ENCODE assay signal across 30 cellular contexts in genomic region chr1:83043192-83043591, GRCh38.
"Had no signal": no experiment of that assay in that cellular context is flagged by ENCODE, and none has a peak within 500 bp of the region (broad histone marks: within the 10 kb centered on the region; RNA-seq: fewer than 3 reads in every experiment).

No MANE protein-coding gene starts in this region.

- DNase-seq: activated B cell treated with CpG ODN at 0.5 μM for 24 hours; activated CD4-positive, alpha-beta memory T cell treated with anti-CD3 and anti-CD28 coated beads for 36 hours; activated CD4-positive, alpha-beta T cell treated with anti-CD3 and anti-CD28 coated beads for 4 hours; activated CD4-positive, alpha-beta T cell treated with anti-CD3 and anti-CD28 coated beads, Interleukin-2, amount 10 ng/mL, durations not matched to agents 7 days and 5 days; activated CD4-positive, CD25-positive, alpha-beta regulatory T cell treated with anti-CD3 and anti-CD28 coated beads, Interleukin-2, amount 50 U/mL, for 72 hours; activated CD8-positive, alpha-beta memory T cell treated with anti-CD3 and anti-CD28 coated beads, Interleukin-2, amount 50 U/mL, for 4 hours; activated CD8-positive, alpha-beta T cell treated with anti-CD3 and anti-CD28 coated beads for 36 hours; activated effector memory CD4-positive, alpha-beta T cell treated with anti-CD3 and anti-CD28 coated beads, Interleukin-2, amount 50 U/mL, for 16 hours; activated gamma-delta T cell treated with Interleukin-2 at 50 U/mL for 16 hours; activated naive CD4-positive, alpha-beta T cell; activated naive CD4-positive, alpha-beta T cell treated with anti-CD3 and anti-CD28 coated beads for 36 hours; activated naive CD4-positive, alpha-beta T cell treated with anti-CD3 and anti-CD28 coated beads, Interleukin-2, amount 50 U/mL, for 16 hours; activated naive CD8-positive, alpha-beta T cell treated with anti-CD3 and anti-CD28 coated beads for 36 hours; activated T-cell treated with anti-CD3 and anti-CD28 coated beads for 4 hours; activated T-cell treated with anti-CD3 and anti-CD28 coated beads, Interleukin-2, amount 50 U/mL, for 1 hour; activated T-cell treated with anti-CD3 and anti-CD28 coated beads, Interleukin-2, amount 50 U/mL, for 4 hours; activated T-cell treated with anti-CD3 and anti-CD28 coated beads, Interleukin-2, amount 50 U/mL, for 72 hours; adrenal gland; amniotic stem cell; aorta; body of pancreas; brain microvascular endothelial cell; central memory CD4-positive, alpha-beta T cell; T-helper 1 cell; T-helper 2 cell; T-helper 9 cell had no signal

- ATAC-seq: activated CD8-positive, alpha-beta T cell treated with anti-CD3 and anti-CD28 coated beads for 36 hours; activated naive CD4-positive, alpha-beta T cell treated with anti-CD3 and anti-CD28 coated beads, Interleukin-2, amount 50 U/mL, for 72 hours; activated T-cell treated with anti-CD3 and anti-CD28 coated beads, Interleukin-2, amount 50 U/mL, for 4 hours; activated T-cell treated with anti-CD3 and anti-CD28 coated beads, Interleukin-2, amount 50 U/mL, for 72 hours; activated T-helper 17 cell treated with anti-CD3 and anti-CD28 coated beads, Interleukin-2, amount 50 U/mL, for 72 hours; body of pancreas had no signal

- H3K27me3 ChIP-seq: adrenal gland, body of pancreas, brain microvascular endothelial cell, breast epithelium had no signal

- H3K9me3 ChIP-seq: adrenal gland, body of pancreas, breast epithelium had no signal

- H3K36me3 ChIP-seq: adrenal gland, brain microvascular endothelial cell had no signal

- H3K4me3 ChIP-seq: adrenal gland, body of pancreas, breast epithelium had no signal

- H3K4me1 ChIP-seq: adrenal gland, body of pancreas, breast epithelium had no signal

- H3K27ac ChIP-seq: adrenal gland, body of pancreas, brain microvascular endothelial cell, breast epithelium, VCaP had no signal
